In the genomic region with DNA sequence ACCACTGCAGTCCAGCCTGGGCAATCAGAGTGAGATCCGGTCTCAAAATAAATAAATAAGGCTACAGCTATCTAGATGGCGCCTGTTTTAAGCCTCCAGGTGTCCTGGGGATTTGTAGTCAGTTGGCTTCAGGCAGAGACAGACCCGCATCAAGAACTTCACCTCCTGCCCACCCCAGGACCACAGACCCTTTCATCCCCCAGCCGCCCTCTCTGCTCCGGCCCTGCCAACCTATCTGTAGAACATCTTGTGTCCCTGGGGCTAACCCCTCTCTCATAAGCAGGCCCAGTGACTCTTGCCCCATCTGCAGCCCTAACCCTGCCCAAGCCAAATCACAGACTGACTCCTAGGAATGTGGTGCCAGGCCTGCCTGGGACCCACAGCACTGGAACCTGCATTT, we compare ENCODE assay signal across 14 cellular contexts. TPM values are rescaled to one million over a fixed set of nuclear protein-coding genes. Genes with fewer than 3 reads are reported as not detected.
A peak's percentile ranks its signal among the peaks of the same experiment; 100 is the strongest.
DNase-seq lines count a peak whose midpoint lies in the region; ATAC-seq lines count a peak whose summit lies in the region.
"Had no signal": no experiment of that assay in that cellular context is flagged by ENCODE, and none has a peak within 500 bp of the region (broad histone marks: within the 10 kb centered on the region; RNA-seq: fewer than 3 reads in every experiment).

No MANE protein-coding gene starts in this region.

- DNase-seq in activated CD8-positive, alpha-beta memory T cell treated with anti-CD3 and anti-CD28 coated beads, Interleukin-2, amount 10 ng/mL, durations not matched to agents 7 days and 5 days = no peak
- no peak for DNase-seq in activated CD8-positive, alpha-beta memory T cell treated with anti-CD3 and anti-CD28 coated beads, Interleukin-2, amount 50 U/mL, for 4 hours
- peak; percentile 28 for DNase-seq in H7
- no peak for DNase-seq in stimulated activated effector memory CD8-positive, alpha-beta T cell treated with anti-CD3 and anti-CD28 coated beads, Interleukin-12 subunit alpha, Interleukin-12 subunit beta, amount 100 ng/mL, for 72 hours (ENCODE audit: low spot score in 2 of 2)
- DNase-seq in G401 (ENCODE audit: low spot score) = no peak
- no peak for DNase-seq in activated gamma-delta T cell treated with Interleukin-2 at 50 U/mL for 16 hours
- DNase-seq: 8988T, AML-193, DMS53 had no signal

- H3K4me3 ChIP-seq in H7 (ENCODE audit: insufficient read depth, low read depth, low read length) = no peak overlapping the region
- H3K4me3 ChIP-seq: BLaER1 had no signal

- no peak overlapping the region for H3K4me3 Mint-ChIP-seq in activated CD8-positive, alpha-beta memory T cell treated with anti-CD3 and anti-CD28 coated beads, Interleukin-2, amount 10 ng/mL, durations not matched to agents 7 days and 5 days
- no peak overlapping the region for H3K4me3 Mint-ChIP-seq in dendritic cell treated with granulocyte-macrophage colony-stimulating factor and Interleukin-4, amounts not matched to agents 40 ng/mL and 50 ng/mL, for 4 days
- H3K4me3 Mint-ChIP-seq in stimulated activated effector memory CD8-positive, alpha-beta T cell treated with anti-CD3 and anti-CD28 coated beads, Interleukin-12 subunit alpha, Interleukin-12 subunit beta, amount 100 ng/mL, for 72 hours = no peak overlapping the region
- H3K4me3 Mint-ChIP-seq: IgD-negative memory B cell had no signal

- intact Hi-C loops in dendritic cell treated with granulocyte-macrophage colony-stimulating factor and Interleukin-4, amounts not matched to agents 40 ng/mL and 50 ng/mL, for 4 days (cut with micrococcal nuclease) = no loop called here

- in situ Hi-C loops in G401 (cut with HindIII; ENCODE audit: low sequenced_read_pairs) = no loop called here

- peaks cover 60% of the 10 kb centered on the region for H3K36me3 ChIP-seq in H7 (replicated peaks; ENCODE audit: control insufficient read depth, insufficient read depth, low read length)

- peak overlapping the region; percentile 19 for H3K27ac Mint-ChIP-seq in activated CD8-positive, alpha-beta memory T cell treated with anti-CD3 and anti-CD28 coated beads, Interleukin-2, amount 10 ng/mL, durations not matched to agents 7 days and 5 days
- peak overlapping the region; percentile 19 for H3K27ac Mint-ChIP-seq in dendritic cell treated with granulocyte-macrophage colony-stimulating factor and Interleukin-4, amounts not matched to agents 40 ng/mL and 50 ng/mL, for 4 days
- H3K27ac Mint-ChIP-seq in stimulated activated effector memory CD8-positive, alpha-beta T cell treated with anti-CD3 and anti-CD28 coated beads, Interleukin-12 subunit alpha, Interleukin-12 subunit beta, amount 100 ng/mL, for 72 hours = peak overlapping the region; percentile 12
- H3K27ac Mint-ChIP-seq: IgD-negative memory B cell had no signal

- H3K27me3 Mint-ChIP-seq in activated CD8-positive, alpha-beta memory T cell treated with anti-CD3 and anti-CD28 coated beads, Interleukin-2, amount 10 ng/mL, durations not matched to agents 7 days and 5 days = no peaks in the 10 kb centered on the region
- no peaks in the 10 kb centered on the region for H3K27me3 Mint-ChIP-seq in dendritic cell treated with granulocyte-macrophage colony-stimulating factor and Interleukin-4, amounts not matched to agents 40 ng/mL and 50 ng/mL, for 4 days
- H3K27me3 Mint-ChIP-seq: IgD-negative memory B cell had no signal

- no peaks in the 10 kb centered on the region for H3K9me3 Mint-ChIP-seq in activated CD8-positive, alpha-beta memory T cell treated with anti-CD3 and anti-CD28 coated beads, Interleukin-2, amount 10 ng/mL, durations not matched to agents 7 days and 5 days (ENCODE audit: low read depth)
- H3K9me3 Mint-ChIP-seq in dendritic cell treated with granulocyte-macrophage colony-stimulating factor and Interleukin-4, amounts not matched to agents 40 ng/mL and 50 ng/mL, for 4 days = no peaks in the 10 kb centered on the region
- H3K9me3 Mint-ChIP-seq in stimulated activated effector memory CD8-positive, alpha-beta T cell treated with anti-CD3 and anti-CD28 coated beads, Interleukin-12 subunit alpha, Interleukin-12 subunit beta, amount 100 ng/mL, for 72 hours = no peaks in the 10 kb centered on the region
- H3K9me3 Mint-ChIP-seq: IgD-negative memory B cell had no signal

- CTCF ChIA-PET in activated CD8-positive, alpha-beta memory T cell treated with anti-CD3 and anti-CD28 coated beads, Interleukin-2, amount 10 ng/mL, durations not matched to agents 7 days and 5 days (lab: Charles Lee) = interaction anchor here (8.7 kb wide), 1 partner anchor 55 kb away, joined by 109 read pairs; no protein-coding TSS in a partner anchor

- H3K4me1 Mint-ChIP-seq in activated CD8-positive, alpha-beta memory T cell treated with anti-CD3 and anti-CD28 coated beads, Interleukin-2, amount 10 ng/mL, durations not matched to agents 7 days and 5 days = peaks cover 5% of the 10 kb centered on the region
- H3K4me1 Mint-ChIP-seq in dendritic cell treated with granulocyte-macrophage colony-stimulating factor and Interleukin-4, amounts not matched to agents 40 ng/mL and 50 ng/mL, for 4 days (ENCODE audit: low read depth) = peaks cover 24% of the 10 kb centered on the region
- peaks cover 25% of the 10 kb centered on the region for H3K4me1 Mint-ChIP-seq in stimulated activated effector memory CD8-positive, alpha-beta T cell treated with anti-CD3 and anti-CD28 coated beads, Interleukin-12 subunit alpha, Interleukin-12 subunit beta, amount 100 ng/mL, for 72 hours

- no peaks in the 10 kb centered on the region for H3K27me3 ChIP-seq in H7 (ENCODE audit: control insufficient read depth, insufficient read depth, low read length)
- H3K27me3 ChIP-seq: BLaER1 had no signal

- H3K36me3 Mint-ChIP-seq in activated CD8-positive, alpha-beta memory T cell treated with anti-CD3 and anti-CD28 coated beads, Interleukin-2, amount 10 ng/mL, durations not matched to agents 7 days and 5 days = peaks cover 51% of the 10 kb centered on the region
- peaks cover 100% of the 10 kb centered on the region for H3K36me3 Mint-ChIP-seq in dendritic cell treated with granulocyte-macrophage colony-stimulating factor and Interleukin-4, amounts not matched to agents 40 ng/mL and 50 ng/mL, for 4 days (ENCODE audit: low read depth)
- peaks cover 96% of the 10 kb centered on the region for H3K36me3 Mint-ChIP-seq in stimulated activated effector memory CD8-positive, alpha-beta T cell treated with anti-CD3 and anti-CD28 coated beads, Interleukin-12 subunit alpha, Interleukin-12 subunit beta, amount 100 ng/mL, for 72 hours
- H3K36me3 Mint-ChIP-seq: IgD-negative memory B cell had no signal

- no peak for ATAC-seq in activated CD8-positive, alpha-beta memory T cell treated with anti-CD3 and anti-CD28 coated beads, Interleukin-2, amount 10 ng/mL, durations not matched to agents 7 days and 5 days
- ATAC-seq in stimulated activated effector memory CD8-positive, alpha-beta T cell treated with anti-CD3 and anti-CD28 coated beads, Interleukin-12 subunit alpha, Interleukin-12 subunit beta, amount 100 ng/mL, for 72 hours = no peak
- ATAC-seq in HG02642 (IDR thresholded peaks at IDR 0.05; ENCODE audit: poor library complexity, unreplicated experiment) = no peak
- ATAC-seq: HCT116 had no signal

RNA-seq across cellular contexts. Expression of a gene that starts 17.9 kb away (rescaled TPM):
- total RNA-seq in activated CD8-positive, alpha-beta memory T cell treated with anti-CD3 and anti-CD28 coated beads, Interleukin-2, amount 10 ng/mL, durations not matched to agents 7 days and 5 days = 10 to 100 TPM; 82.3 to 99.4 TPM
- 286 and 335 TPM in 2 replicates for total RNA-seq in H7 (2014; rRNA removed; shearing (Covaris generic))
- 256 and 309 TPM in 2 replicates for total RNA-seq in G401 (2014; rRNA removed; shearing (Covaris generic))
